ENCODE assay signal across 17 cellular contexts in genomic region chr10:12396093-12396492, GRCh38.
"Had no signal": no experiment of that assay in that cellular context is flagged by ENCODE, and none has a peak within 500 bp of the region (broad histone marks: within the 10 kb centered on the region; RNA-seq: fewer than 3 reads in every experiment).

No MANE protein-coding gene starts in this region.

- H3K4me2 ChIP-seq: neural progenitor cell had no signal

- H3K9ac ChIP-seq: neural progenitor cell had no signal

- DNase-seq: effector CD4-positive, alpha-beta T cell; endodermal cell; erythroblast; glutamatergic neuron; islet precursor cell; mammary epithelial cell; mucosa of descending colon; natural killer cell; nucleus accumbens; ovary; small intestine; stimulated activated CD4-positive, alpha-beta T cell treated with anti-CD3 and anti-CD28 coated beads, Interleukin-12 subunit alpha, Interleukin-12 subunit beta, amount 100 ng/mL, for 4 hours; stimulated activated naive CD4-positive, alpha-beta T cell; uterus had no signal

- H2AFZ ChIP-seq: neural progenitor cell had no signal

- H3K4me3 ChIP-seq: mucosa of descending colon, neural progenitor cell, ovary, uterus had no signal

- H3K4me3 Mint-ChIP-seq: endodermal cell, natural killer cell, type B pancreatic cell had no signal

- H3K27me3 ChIP-seq: neural progenitor cell, ovary, uterus had no signal

- H3K4me1 ChIP-seq: uterus had no signal

- H3K9me3 Mint-ChIP-seq: natural killer cell, type B pancreatic cell had no signal

- H3K9me3 ChIP-seq: mucosa of descending colon, ovary, uterus had no signal

- H3K27ac Mint-ChIP-seq: endodermal cell, natural killer cell, neural progenitor cell, type B pancreatic cell had no signal

- ATAC-seq: left lobe of liver, mucosa of descending colon, natural killer cell had no signal

- H3K27me3 Mint-ChIP-seq: type B pancreatic cell had no signal

- H3K36me3 ChIP-seq: neural progenitor cell, ovary, uterus had no signal

- H3K27ac ChIP-seq: neural progenitor cell, ovary, uterus had no signal

- H3K36me3 Mint-ChIP-seq: natural killer cell, type B pancreatic cell had no signal
